In the genomic region with DNA sequence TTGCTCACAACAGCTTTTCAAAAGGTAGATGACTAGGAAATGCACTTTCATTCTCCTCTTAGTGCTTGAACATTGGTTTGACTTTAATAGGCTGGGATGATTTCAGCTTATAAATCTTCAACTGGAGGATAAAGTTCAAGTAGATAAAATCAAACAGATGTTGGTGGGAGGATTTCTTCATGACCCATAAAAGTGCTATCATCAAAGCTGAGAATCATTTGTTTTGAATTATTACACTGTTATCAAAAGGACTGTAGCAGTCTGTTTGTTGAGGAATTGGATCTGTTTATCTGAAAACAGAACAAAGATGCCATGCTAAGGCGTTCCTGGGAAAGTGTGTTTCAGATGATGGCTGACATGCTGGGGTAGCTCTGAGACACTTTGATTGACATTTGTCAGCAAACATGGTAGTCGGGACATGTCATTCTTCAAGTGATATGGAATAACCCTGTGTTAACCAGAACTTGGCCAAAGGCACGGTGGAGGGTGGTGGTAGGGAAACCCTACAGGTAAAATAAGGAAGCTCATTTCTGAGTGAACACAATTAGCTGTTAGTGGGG, we compare ENCODE assay signal across 20 cellular contexts.
"Had no signal": no experiment of that assay in that cellular context is flagged by ENCODE, and none has a peak within 500 bp of the region (broad histone marks: within the 10 kb centered on the region; RNA-seq: fewer than 3 reads in every experiment).

No MANE protein-coding gene starts in this region.

- ATAC-seq: gastroesophageal sphincter, heart right ventricle, left cardiac atrium had no signal

- DNase-seq: activated CD4-positive, alpha-beta T cell treated with anti-CD3 and anti-CD28 coated beads, Interleukin-2, amount 50 U/mL, for 1 hour; activated CD4-positive, CD25-positive, alpha-beta regulatory T cell; activated naive CD4-positive, alpha-beta T cell; activated naive CD8-positive, alpha-beta T cell treated with anti-CD3 and anti-CD28 coated beads, Interleukin-2, amount 10 ng/mL, durations not matched to agents 7 days and 5 days; activated T-cell treated with anti-CD3 and anti-CD28 coated beads for 4 hours; anterior cingulate cortex; brain microvascular endothelial cell; cortex of kidney; effector CD4-positive, alpha-beta T cell; heart right ventricle; left cardiac atrium; naive B cell; stimulated activated CD4-positive, alpha-beta T cell treated with anti-CD3 and anti-CD28 coated beads, Interleukin-15, amount 100 ng/mL, for 24 hours; stimulated activated CD4-positive, alpha-beta T cell treated with anti-CD3 and anti-CD28 coated beads, Interleukin-4, amount 100 ng/mL, for 4 hours; stimulated activated CD8-positive, alpha-beta memory T cell treated with anti-CD3 and anti-CD28 coated beads, Interleukin-4, amount 100 ng/mL, for 48 hours; stimulated activated naive CD4-positive, alpha-beta T cell treated with Interleukin-2 at 50 U/mL for 16 hours; transverse colon had no signal

- H3K9me3 ChIP-seq: gastroesophageal sphincter, heart right ventricle, transverse colon, vagina had no signal

- H3K36me3 ChIP-seq: brain microvascular endothelial cell, gastroesophageal sphincter, heart right ventricle, transverse colon, vagina had no signal

- H3K4me3 ChIP-seq: gastroesophageal sphincter, heart right ventricle, transverse colon, vagina had no signal

- H3K4me1 ChIP-seq: gastroesophageal sphincter, heart right ventricle, parathyroid adenoma, transverse colon, vagina had no signal
